Comparison of ENCODE assay signal across 8 cellular contexts in the genomic region with DNA sequence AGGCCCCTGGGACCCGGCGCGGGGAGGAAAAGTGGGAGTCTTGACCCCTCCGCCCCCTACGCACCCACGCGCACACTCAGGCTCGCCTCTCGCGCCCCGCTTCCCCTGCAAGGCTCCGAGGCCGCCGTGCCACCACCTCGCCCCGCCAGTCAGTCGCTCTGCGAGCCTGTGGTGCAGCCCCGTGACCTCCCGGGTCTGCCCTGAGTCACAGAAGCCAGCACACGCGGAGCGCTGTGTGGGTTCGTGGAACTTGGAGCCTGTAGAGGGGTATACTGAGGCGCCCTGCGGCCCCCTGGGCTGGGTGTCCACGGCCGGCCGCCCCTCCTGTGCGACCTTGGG. TPM values are rescaled to one million over a fixed set of nuclear protein-coding genes. Genes with fewer than 3 reads are reported as not detected.
DNase-seq lines count a peak whose midpoint lies in the region; ATAC-seq and TF ChIP-seq lines count a peak whose summit lies in the region.

No MANE protein-coding gene starts in this region.

- peak in 7 of 8 donors; percentile 0 to 19 (median 1) for ATAC-seq in heart right ventricle

- H3K27me3 ChIP-seq in HUES48 (ENCODE audit: control insufficient read depth, insufficient read depth, low read length) (peaks cover 33% of the 10 kb centered on the region), heart right ventricle (peaks cover 0 to 8% (median 0%) of the 10 kb centered on the region in 7 donors)

- WGBS in heart right ventricle, 2 donors: 15 to 38% methylated on average over 27 to 29 of the region's 30 CpGs

- no peak overlapping the region for H3K9ac ChIP-seq in HUES48 (ENCODE audit: low read depth, low read length)

- H3K4me1 ChIP-seq in HUES48 (ENCODE audit: control insufficient read depth, insufficient read depth, low read length) (peaks cover 7% of the 10 kb centered on the region), heart right ventricle (peaks cover 60 to 87% (median 79%) of the 10 kb centered on the region in 9 donors)

- no peak overlapping the region for H3K27ac ChIP-seq in HUES48 (ENCODE audit: low read depth, low read length)
- H3K27ac ChIP-seq in heart right ventricle: peak overlapping the region; percentile 90 to 99 (median 93)

- H3K4me3 ChIP-seq in HUES48 (ENCODE audit: low read depth, low read length): peak overlapping the region; percentile 45; the same call in 1 of the 2 replicates
- H3K4me3 ChIP-seq in heart right ventricle: peak overlapping the region; percentile 61 to 95 (median 86)

- DNase-seq in activated T-helper 1 cell treated with Interleukin-2 at 50 U/mL for 16 hours (ENCODE audit: low read depth) (peak; percentile 43), heart right ventricle (no peak), NCI-H82 treated with DMSO at 0.1 percent for 48 hours (lab: John Stamatoyannopoulos, UW; ENCODE audit: unreplicated experiment) (no peak), GM03348 (ENCODE audit: low spot score) (no peak), cerebellum (ENCODE audit: low spot score) (no peak)
- DNase-seq in stimulated activated CD4-positive, alpha-beta T cell treated with anti-CD3 and anti-CD28 coated beads, Interleukin-15, amount 100 ng/mL, for 48 hours (ENCODE audit: low read depth in 2 of 2): peak; percentile 27 to 41
- no peak for DNase-seq in effector CD8-positive, alpha-beta T cell (lab: John Stamatoyannopoulos, UW)

- intact Hi-C loops in heart right ventricle (cut with DNase I): loop anchor here in 2 of 10 donors (2.0 to 10.0 kb wide), 3 partner anchors 29 to 209 kb away; partner anchors contain the start of gene LRRC2 (in 1 of the 2)

- H3K9me3 ChIP-seq in HUES48 (ENCODE audit: control insufficient read depth, insufficient read depth, low read length) (no peaks in the 10 kb centered on the region), heart right ventricle (no peaks in the 10 kb centered on the region)

- TF ChIP-seq CTCF in heart right ventricle (IDR thresholded peaks at IDR 0.05): no peak

- H3K36me3 ChIP-seq in HUES48 (ENCODE audit: control insufficient read depth, insufficient read depth, low read length): no peaks in the 10 kb centered on the region
- peaks cover 0 to 5% (median 0%) of the 10 kb centered on the region in 9 donors for H3K36me3 ChIP-seq in heart right ventricle

RNA-seq across cellular contexts. Expression of gene ALS2CL, which starts 0.4 kb away (rescaled TPM):
- total RNA-seq in heart right ventricle (10 to 100 TPM; 16.3 to 41.6 (median 21.6) TPM), cerebellum (3.2 TPM)
- polyA plus RNA-seq in heart right ventricle: 100 to 1,000 TPM in 1 of 2 donors, 10 to 100 TPM in 1; 15.6 to 102 TPM

RNA-seq across cellular contexts. Expression of gene TMIE, which starts 7.3 kb away (rescaled TPM):
- total RNA-seq in heart right ventricle (1 to 10 TPM in 1 of 10 donors, under 1 TPM in 8, not detected in 1; 0.21 to 1.1 (median 0.48) TPM), cerebellum (0.82 TPM)
- 1 to 10 TPM in 1 of 2 donors, under 1 TPM in 1; 0.39 to 1.2 TPM for polyA plus RNA-seq in heart right ventricle

RNA-seq across cellular contexts. Expression of gene PRSS50, which starts 23.8 kb away (rescaled TPM):
- under 1 TPM in 8 of 10 donors, not detected in 2; 0.09 to 0.37 (median 0.25) TPM for total RNA-seq in heart right ventricle
- under 1 TPM; 0.43 to 0.88 TPM for polyA plus RNA-seq in heart right ventricle
- 0.45 TPM for total RNA-seq in cerebellum

Comparison
In these comparisons a context has a peak if more than half of its experiments do, and no peak if none do; other contexts are left out.
1. DNase-seq: peak in activated T-helper 1 cell treated with Interleukin-2 at 50 U/mL for 16 hours (single experiment) and stimulated activated CD4-positive, alpha-beta T cell treated with anti-CD3 and anti-CD28 coated beads, Interleukin-15, amount 100 ng/mL, for 48 hours (2 of 2); none in heart right ventricle (0 of 2), NCI-H82 treated with DMSO at 0.1 percent for 48 hours (single experiment), GM03348 (single experiment), cerebellum (single experiment) and effector CD8-positive, alpha-beta T cell (single experiment).